25 cellular contexts compared by ENCODE assay signal in the genomic region with DNA sequence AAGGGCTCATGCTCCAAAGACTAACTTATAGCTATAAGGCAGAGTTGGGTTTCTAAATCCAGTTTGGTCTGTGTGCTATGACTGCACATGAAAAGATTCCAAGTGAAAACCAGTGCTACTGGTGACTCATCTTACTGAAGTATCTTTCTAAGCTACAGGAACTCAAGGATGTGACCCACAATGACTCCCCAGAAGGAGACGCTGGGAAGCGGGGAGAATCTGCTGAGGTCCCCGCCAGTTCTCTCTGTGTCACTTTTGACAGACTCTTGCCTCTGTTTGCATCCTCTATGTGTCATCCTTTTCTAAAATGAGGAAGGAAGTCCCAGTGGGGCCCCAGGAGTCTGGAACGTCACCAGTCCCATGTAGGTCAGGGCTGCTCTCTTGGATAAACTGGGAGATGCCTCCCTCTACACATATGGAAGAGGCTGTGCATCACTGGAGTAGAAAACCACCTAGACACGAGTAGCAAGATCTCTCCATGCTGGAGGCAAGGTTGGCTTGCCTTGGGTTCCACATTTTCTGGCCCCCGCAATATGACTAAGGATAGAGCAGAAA. TPM values are rescaled to one million over a fixed set of nuclear protein-coding genes. Genes with fewer than 3 reads are reported as not detected.
DNase-seq lines count a peak whose midpoint lies in the region; ATAC-seq and TF ChIP-seq lines count a peak whose summit lies in the region.
"Had no signal": no experiment of that assay in that cellular context is flagged by ENCODE, and none has a peak within 500 bp of the region (broad histone marks: within the 10 kb centered on the region; RNA-seq: fewer than 3 reads in every experiment).

No MANE protein-coding gene starts in this region.

- no peak for ATAC-seq in left ventricle myocardium superior
- ATAC-seq: stimulated activated memory B cell treated with anti-CD40 and anti-IgM and Interleukin-4, amounts not matched to agents 10 μg/mL and 1 μg/mL and 100 μg/mL, for 72 hours had no signal

- TF ChIP-seq CTCF in right atrium auricular region (IDR thresholded peaks at IDR 0.05), result no peak
- no peak for TF ChIP-seq CTCF in vagina (IDR thresholded peaks at IDR 0.05)

- H3K4me1 ChIP-seq in right atrium auricular region (no peaks in the 10 kb centered on the region), vagina (no peaks in the 10 kb centered on the region)
- H3K4me1 ChIP-seq: Peyer's patch, thyroid gland had no signal

- H3K27me3 ChIP-seq in right atrium auricular region (no peaks in the 10 kb centered on the region), vagina (no peaks in the 10 kb centered on the region)
- H3K27me3 ChIP-seq: Peyer's patch, thyroid gland had no signal

- CTCF ChIA-PET in activated naive CD4-positive, alpha-beta T cell treated with anti-CD3 and anti-CD28 coated beads for 36 hours (lab: Charles Lee), result no interaction called here

- no peak overlapping the region for H3K27ac ChIP-seq in right atrium auricular region
- no peak overlapping the region for H3K27ac ChIP-seq in vagina
- H3K27ac ChIP-seq: HL-60, Peyer's patch, thyroid gland had no signal

- H3K27ac Mint-ChIP-seq in activated naive CD4-positive, alpha-beta T cell treated with anti-CD3 and anti-CD28 coated beads for 36 hours, result no peak overlapping the region
- H3K27ac Mint-ChIP-seq: activated CD4-positive, alpha-beta T cell treated with anti-CD3 and anti-CD28 coated beads, Interleukin-2, amount 10 ng/mL, durations not matched to agents 24 days and 14 days; CD4-positive, alpha-beta T cell; mesothelial cell of epicardium; nephron progenitor cell; stimulated activated memory B cell treated with anti-CD40 and anti-IgM and Interleukin-4, amounts not matched to agents 10 μg/mL and 1 μg/mL and 100 μg/mL, for 72 hours had no signal

- no peak for TF ChIP-seq POLR2A in vagina (IDR thresholded peaks at IDR 0.05)

- intact Hi-C loops in left ventricle myocardium superior (cut with micrococcal nuclease), result no loop called here
- intact Hi-C loops in vagina (cut with DNase I), result no loop called here
- intact Hi-C loops in activated naive CD4-positive, alpha-beta T cell treated with anti-CD3 and anti-CD28 coated beads for 36 hours (cut with micrococcal nuclease), result no loop called here

- H3K36me3 ChIP-seq in right atrium auricular region (no peaks in the 10 kb centered on the region), vagina (no peaks in the 10 kb centered on the region)
- H3K36me3 ChIP-seq: Peyer's patch, thyroid gland had no signal

- no peaks in the 10 kb centered on the region for H3K36me3 Mint-ChIP-seq in activated naive CD4-positive, alpha-beta T cell treated with anti-CD3 and anti-CD28 coated beads for 36 hours (ENCODE audit: low read depth)
- H3K36me3 Mint-ChIP-seq: mesothelial cell of epicardium; stimulated activated memory B cell treated with anti-CD40 and anti-IgM and Interleukin-4, amounts not matched to agents 10 μg/mL and 1 μg/mL and 100 μg/mL, for 72 hours had no signal

- no peak overlapping the region for H3K4me3 ChIP-seq in right atrium auricular region
- H3K4me3 ChIP-seq in vagina, result no peak overlapping the region
- H3K4me3 ChIP-seq: Peyer's patch, thyroid gland had no signal

- H3K4me1 Mint-ChIP-seq in activated naive CD4-positive, alpha-beta T cell treated with anti-CD3 and anti-CD28 coated beads for 36 hours (ENCODE audit: low read depth), result no peaks in the 10 kb centered on the region
- H3K4me1 Mint-ChIP-seq: activated CD4-positive, alpha-beta T cell treated with anti-CD3 and anti-CD28 coated beads, Interleukin-2, amount 10 ng/mL, durations not matched to agents 24 days and 14 days; central memory CD8-positive, alpha-beta T cell; mesothelial cell of epicardium; nephron progenitor cell; stimulated activated memory B cell treated with anti-CD40 and anti-IgM and Interleukin-4, amounts not matched to agents 10 μg/mL and 1 μg/mL and 100 μg/mL, for 72 hours had no signal

- no peak overlapping the region for H3K4me3 Mint-ChIP-seq in activated naive CD4-positive, alpha-beta T cell treated with anti-CD3 and anti-CD28 coated beads for 36 hours
- H3K4me3 Mint-ChIP-seq: activated CD4-positive, alpha-beta T cell treated with anti-CD3 and anti-CD28 coated beads, Interleukin-2, amount 10 ng/mL, durations not matched to agents 24 days and 14 days; CD4-positive, alpha-beta T cell; central memory CD8-positive, alpha-beta T cell; mesothelial cell of epicardium; nephron progenitor cell; stimulated activated memory B cell treated with anti-CD40 and anti-IgM and Interleukin-4, amounts not matched to agents 10 μg/mL and 1 μg/mL and 100 μg/mL, for 72 hours had no signal

- H3K9me3 ChIP-seq in right atrium auricular region (no peaks in the 10 kb centered on the region), vagina (no peaks in the 10 kb centered on the region)
- H3K9me3 ChIP-seq: Peyer's patch, thyroid gland had no signal

- H3K27me3 Mint-ChIP-seq in activated naive CD4-positive, alpha-beta T cell treated with anti-CD3 and anti-CD28 coated beads for 36 hours (ENCODE audit: low read depth), result peaks cover 23% of the 10 kb centered on the region
- H3K27me3 Mint-ChIP-seq: activated CD4-positive, alpha-beta T cell treated with anti-CD3 and anti-CD28 coated beads, Interleukin-2, amount 10 ng/mL, durations not matched to agents 24 days and 14 days had no signal

- peak; percentile 40 for DNase-seq in right atrium auricular region (ENCODE audit: low spot score)
- DNase-seq in left ventricle myocardium superior, result no peak
- peak; percentile 70 for DNase-seq in RKO (ENCODE audit: low spot score)
- peak; percentile 46 for DNase-seq in fibroblast of peridontal ligament (ENCODE audit: extremely low read depth)
- DNase-seq in vagina (ENCODE audit: extremely low spot score in 2 of 2), result peak; percentile 25 to 54
- DNase-seq in activated naive CD4-positive, alpha-beta T cell treated with anti-CD3 and anti-CD28 coated beads for 36 hours, result no peak
- no peak for DNase-seq in GM19238 (ENCODE audit: insufficient read length, low spot score)
- no peak for DNase-seq in AML-193 (lab: John Stamatoyannopoulos, UW)
- DNase-seq: activated CD4-positive, alpha-beta T cell treated with anti-CD3 and anti-CD28 coated beads, Interleukin-2, amount 10 ng/mL, durations not matched to agents 24 days and 14 days; activated CD8-positive, alpha-beta memory T cell treated with anti-CD3 and anti-CD28 coated beads, Interleukin-2, amount 50 U/mL, for 48 hours; activated effector memory CD4-positive, alpha-beta T cell treated with anti-CD3 and anti-CD28 coated beads, Interleukin-2, amount 50 U/mL, for 16 hours; amygdala; CD4-positive, alpha-beta T cell; effector CD4-positive, alpha-beta T cell; H7; KBM-7; kidney; NCI-H2171 treated with DMSO at 0.1 percent for 48 hours; nephron progenitor cell; Peyer's patch; thyroid gland had no signal

- no peaks in the 10 kb centered on the region for H3K9me3 Mint-ChIP-seq in activated naive CD4-positive, alpha-beta T cell treated with anti-CD3 and anti-CD28 coated beads for 36 hours
- H3K9me3 Mint-ChIP-seq: activated CD4-positive, alpha-beta T cell treated with anti-CD3 and anti-CD28 coated beads, Interleukin-2, amount 10 ng/mL, durations not matched to agents 24 days and 14 days; CD4-positive, alpha-beta T cell; central memory CD8-positive, alpha-beta T cell; mesothelial cell of epicardium; nephron progenitor cell; stimulated activated memory B cell treated with anti-CD40 and anti-IgM and Interleukin-4, amounts not matched to agents 10 μg/mL and 1 μg/mL and 100 μg/mL, for 72 hours had no signal

RNA-seq across cellular contexts. Expression of a gene that starts 28.8 kb away (rescaled TPM):
- total RNA-seq in right atrium auricular region (not detected), left ventricle myocardium superior (not detected), vagina (not detected)
- total RNA-seq in activated naive CD4-positive, alpha-beta T cell treated with anti-CD3 and anti-CD28 coated beads for 36 hours, result not detected
- total RNA-seq: activated CD4-positive, alpha-beta T cell treated with anti-CD3 and anti-CD28 coated beads, Interleukin-2, amount 10 ng/mL, durations not matched to agents 24 days and 14 days; CD4-positive, alpha-beta T cell; kidney; mesothelial cell of epicardium; Peyer's patch; thyroid gland had no signal

Comparison
In these comparisons a context has a peak if more than half of its experiments do, and no peak if none do; other contexts are left out.
1. DNase-seq: peak in right atrium auricular region (single experiment), RKO (single experiment), fibroblast of peridontal ligament (single experiment) and vagina (2 of 2); none in left ventricle myocardium superior (single experiment), activated naive CD4-positive, alpha-beta T cell treated with anti-CD3 and anti-CD28 coated beads for 36 hours (single experiment), GM19238 (single experiment) and AML-193 (0 of 2).